ENCODE assay signal across 8 cellular contexts in genomic region chr3:134212898-134213665, GRCh38. TPM values are rescaled to one million over a fixed set of nuclear protein-coding genes. Genes with fewer than 3 reads are reported as not detected.
DNase-seq lines count a peak whose midpoint lies in the region; ATAC-seq lines count a peak whose summit lies in the region.

No MANE protein-coding gene starts in this region.

- ATAC-seq in GM18498 (IDR thresholded peaks at IDR 0.05; ENCODE audit: unreplicated experiment) (peak; percentile 55), HG03095 (IDR thresholded peaks at IDR 0.05; ENCODE audit: unreplicated experiment) (peak; percentile 70), left lobe of liver (peak; percentile 97)

- DNase-seq in 8988T, result peak; percentile 32
- peak; percentile 64 for DNase-seq in NCI-H345 (lab: John Stamatoyannopoulos, UW)
- peak; percentile 76 for DNase-seq in activated CD4-positive, alpha-beta T cell treated with anti-CD3 and anti-CD28 coated beads for 1 hour
- DNase-seq in cerebellum (ENCODE audit: low spot score), result peak; percentile 67
- peak; percentile 80 for DNase-seq in left lobe of liver (ENCODE audit: low spot score)
- peak; percentile 59 to 92 (median 78) for DNase-seq in stimulated activated CD4-positive, alpha-beta T cell treated with anti-CD3 and anti-CD28 coated beads, TNF-alpha, amount 100 ng/mL, for 1 hour (ENCODE audit: low read depth in 3 of 3, low spot score in 1 of 3)

RNA-seq across cellular contexts. Expression of gene RYK, which starts 37.6 kb away (rescaled TPM):
- total RNA-seq in cerebellum (107 TPM), left lobe of liver (14.2 TPM)

Comparison
In these comparisons a context has a peak if more than half of its experiments do, and no peak if none do; other contexts are left out.
1. Peak in every context shown above with its lines: DNase-seq and ATAC-seq.